Comparison of ENCODE assay signal across 8 cellular contexts in the genomic region with DNA sequence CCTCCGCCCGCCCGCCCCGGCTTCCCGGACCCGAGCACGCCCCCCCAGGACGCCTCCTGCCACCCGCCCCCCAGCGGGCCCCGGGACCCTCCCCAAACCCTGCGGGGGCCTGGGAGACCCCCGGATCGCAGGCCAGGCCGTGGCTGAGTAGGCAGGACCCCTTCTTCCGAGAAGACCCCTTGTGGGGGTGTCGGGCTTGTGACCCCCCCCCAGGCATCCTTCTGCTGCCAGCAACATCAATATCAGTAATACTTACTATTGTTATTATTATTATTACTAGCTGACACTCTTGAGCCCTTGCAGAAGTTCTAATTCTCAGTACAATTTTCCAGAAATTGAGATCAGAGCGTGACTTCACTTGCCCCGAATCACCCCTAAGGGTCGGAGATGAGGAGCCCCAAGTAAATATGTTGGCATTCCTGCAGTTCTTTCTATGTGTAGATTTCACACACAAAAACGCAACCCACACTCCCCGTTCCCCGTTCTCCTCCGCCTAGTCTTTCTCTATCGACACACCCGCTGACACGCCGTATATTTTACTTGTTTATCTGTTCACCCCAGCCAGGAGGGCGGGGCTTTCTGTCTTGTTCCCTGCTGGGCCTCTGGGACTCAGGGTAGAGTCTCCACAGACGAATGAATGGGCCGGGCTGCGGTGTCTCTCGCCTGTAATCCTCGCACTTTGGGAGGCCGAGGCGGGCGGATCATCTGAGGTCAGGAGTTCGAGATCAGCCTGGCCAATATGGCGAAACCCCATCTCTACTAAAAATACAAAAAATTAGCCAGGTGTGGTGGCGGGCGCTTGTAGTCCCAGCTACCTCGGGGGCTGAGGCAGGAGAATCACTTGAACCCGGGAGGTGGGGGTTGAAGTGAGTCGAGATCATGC. TPM values are rescaled to one million over a fixed set of nuclear protein-coding genes. Genes with fewer than 3 reads are reported as not detected.
DNase-seq lines count a peak whose midpoint lies in the region; ATAC-seq, FAIRE-seq and TF ChIP-seq lines count a peak whose summit lies in the region.

No MANE protein-coding gene starts in this region.

- no peaks in the 10 kb centered on the region for H3K9me2 ChIP-seq in PC-3 (replicated peaks; ENCODE audit: low read length)

- ATAC-seq in PC-3, result peak; percentile 86
- ATAC-seq in pancreas, result peak; percentile 69 to 90 (median 82)
- ATAC-seq in HG02840 (IDR thresholded peaks at IDR 0.05; ENCODE audit: low FRiP score, unreplicated experiment), result no peak
- ATAC-seq in GM19455 (IDR thresholded peaks at IDR 0.05; ENCODE audit: unreplicated experiment), result no peak

- H3K27me3 ChIP-seq in PC-3 (ENCODE audit: low read length) (no peaks in the 10 kb centered on the region), pancreas (no peaks in the 10 kb centered on the region)

- 10 to 11% methylated on average over 43 to 44 of the region's 44 CpGs for WGBS in pancreas, 2 donors

- no peaks in the 10 kb centered on the region for H3K36me3 ChIP-seq in PC-3 (ENCODE audit: low read depth, low read length)
- no peaks in the 10 kb centered on the region for H3K36me3 ChIP-seq in pancreas

- H3K9ac ChIP-seq in PC-3 (ENCODE audit: low read length), result no peak overlapping the region

- no TSS peak for BruUV-seq in PC-3 (replicated peaks; lab: Mats Ljungman, UMichigan)

- intact Hi-C loops in PC-3 (cut with micrococcal nuclease), result no loop called here
- intact Hi-C loops in pancreas (cut with DNase I), result no loop called here

- CTCF ChIA-PET in PC-3 (lab: Charles Lee), result no interaction called here

- no peaks in the 10 kb centered on the region for H3K79me2 ChIP-seq in PC-3 (ENCODE audit: low read length)

- peak overlapping the region; percentile 84 for H3K4me2 ChIP-seq in PC-3 (ENCODE audit: low read length)

- DNase-seq in AG09309 (ENCODE audit: low read depth) (peak; percentile 20), HuH-7.5 (ENCODE audit: low spot score) (peak; percentile 95), PC-3 (peak; percentile 58), foreskin melanocyte (peak; percentile 63), pancreas (peak; percentile 65 to 87 (median 77))
- peak in 3 of 4 experiments; percentile 32 to 62 (median 50) for DNase-seq in activated naive CD4-positive, alpha-beta T cell (lab: John Stamatoyannopoulos, UW)

- no peaks in the 10 kb centered on the region for H3F3A ChIP-seq in PC-3 (ENCODE audit: low read length, unreplicated experiment)

- FAIRE-seq in pancreas (lab: Jason Lieb, UNC), result no peak

- POLR2A ChIA-PET in PC-3 (lab: Charles Lee; ENCODE audit: unreplicated experiment), result no interaction called here

- H3K27ac ChIP-seq in PC-3 (ENCODE audit: low read length) (no peak overlapping the region), pancreas (peak overlapping the region in 3 of 4 donors; percentile 6 to 68 (median 58))

- H3K4me1 ChIP-seq in PC-3 (ENCODE audit: insufficient read depth, low read length), result no peaks in the 10 kb centered on the region
- H3K4me1 ChIP-seq in pancreas, result peaks cover 0 to 3% (median 0%) of the 10 kb centered on the region in 3 donors

- no peaks in the 10 kb centered on the region for H4K20me1 ChIP-seq in PC-3 (ENCODE audit: low read length)

- peak overlapping the region; percentile 51 for H2AFZ ChIP-seq in PC-3 (ENCODE audit: low read length)

- TF ChIP-seq CTCF in AG09309 (IDR thresholded peaks at IDR 0.05; ENCODE audit: control insufficient read depth, insufficient read depth, low read depth, low read length, missing control alignments) (no peak), PC-3 (conservative IDR thresholded peaks at IDR 0.05; ENCODE audit: low read depth, low read length) (no peak), pancreas (IDR thresholded peaks at IDR 0.05) (no peak)

- H3K4me3 ChIP-seq in AG09309 (ENCODE audit: control insufficient read depth, low read depth, low read length) (no peak overlapping the region; the same call in 1 of the 2 replicates), PC-3 (ENCODE audit: low read length) (peak overlapping the region; percentile 59), pancreas (peak overlapping the region in 3 of 4 donors; percentile 8 to 41 (median 34))

- no peaks in the 10 kb centered on the region for H3K9me3 ChIP-seq in PC-3 (ENCODE audit: low read length)
- H3K9me3 ChIP-seq in pancreas, result no peaks in the 10 kb centered on the region

RNA-seq across cellular contexts. Expression of gene TLE5, which starts 14.7 kb away (rescaled TPM):
- total RNA-seq in PC-3 (2014; rRNA removed), result 351 and 407 TPM in 2 replicates
- 100 to 1,000 TPM; 165 to 250 (median 204) TPM for total RNA-seq in pancreas
- 100 to 1,000 TPM; 539 to 573 TPM for polyA plus RNA-seq in pancreas

RNA-seq across cellular contexts. Expression of gene TLE2, which starts 18.5 kb away (rescaled TPM):
- total RNA-seq in PC-3 (2014; rRNA removed) (7.7 and 10.0 TPM in 2 replicates), pancreas (10 to 100 TPM; 16.4 to 38.0 (median 21.8) TPM)
- 10 to 100 TPM; 72.6 to 81.9 TPM for polyA plus RNA-seq in pancreas

RNA-seq across cellular contexts. Expression of gene GNA11, which starts 46.6 kb away (rescaled TPM):
- 59.6 and 89.4 TPM in 2 replicates for total RNA-seq in PC-3 (2014; rRNA removed)
- total RNA-seq in pancreas, result 10 to 100 TPM; 17.4 to 28.0 (median 23.6) TPM
- 10 to 100 TPM; 25.6 to 28.4 TPM for polyA plus RNA-seq in pancreas

Comparison
In these comparisons a context has a peak if more than half of its experiments do, and no peak if none do; other contexts are left out.
1. DNase-seq: peak in every context shown above with its lines; median percentile 95 in HuH-7.5; 77 in pancreas; 63 in foreskin melanocyte; 58 in PC-3; 50 in activated naive CD4-positive, alpha-beta T cell; 20 in AG09309.
2. ATAC-seq: peak in PC-3 (single experiment) and pancreas (4 of 4); none in HG02840 (single experiment) and GM19455 (single experiment).